In genomic region chr11:103994111-103994510, GRCh38 we compare ENCODE assay signal across 23 cellular contexts. TPM values are rescaled to one million over a fixed set of nuclear protein-coding genes. Genes with fewer than 3 reads are reported as not detected.
DNase-seq lines count a peak whose midpoint lies in the region; ATAC-seq, FAIRE-seq and TF ChIP-seq lines count a peak whose summit lies in the region.
"Had no signal": no experiment of that assay in that cellular context is flagged by ENCODE, and none has a peak within 500 bp of the region (broad histone marks: within the 10 kb centered on the region; RNA-seq: fewer than 3 reads in every experiment).

No MANE protein-coding gene starts in this region.

- 0 out of 4 replicates have a peak overlapping the region, but pooled peaks of 1 of the 2 experiments have one; percentile 8 for H3K27ac ChIP-seq in SK-N-SH (ENCODE audit: low read depth in 2 of 2, low read length in 1 of 2)
- H3K27ac ChIP-seq in pancreas, result no peak overlapping the region
- H3K27ac ChIP-seq: 22Rv1, C4-2B had no signal

- H3K36me3 ChIP-seq in SK-N-SH (replicated peaks in 1 of 2; ENCODE audit: control insufficient read depth in 1 of 2, insufficient read depth in 2 of 2, low read length in 1 of 2), result no peaks in the 10 kb centered on the region
- H3K36me3 ChIP-seq in pancreas, result peaks cover 0 to 10% (median 0%) of the 10 kb centered on the region in 3 donors

- no peaks in the 10 kb centered on the region for H4K20me1 ChIP-seq in SK-N-SH (ENCODE audit: insufficient read depth)

- no peaks in the 10 kb centered on the region for H3K27me3 ChIP-seq in SK-N-SH (ENCODE audit: insufficient read depth)
- H3K27me3 ChIP-seq in pancreas, result no peaks in the 10 kb centered on the region

- H3K36me3 Mint-ChIP-seq in brain, result no peaks in the 10 kb centered on the region
- H3K36me3 Mint-ChIP-seq in activated T-cell treated with anti-CD3 and anti-CD28 coated beads, Interleukin-2, amount 50 U/mL, for 72 hours (ENCODE audit: insufficient read depth in 2 of 2), result no peaks in the 10 kb centered on the region

- CTCF ChIA-PET in SK-N-SH (lab: Yijun Ruan, JAX), result no interaction called here

- TF ChIP-seq CTCF in SK-N-SH (IDR thresholded peaks at IDR 0.05) (no peak), brain (conservative IDR thresholded peaks at IDR 0.05) (no peak), pancreas (IDR thresholded peaks at IDR 0.05) (no peak)

- WGBS in SK-N-SH (ENCODE audit: low lambda C conversion rate), result 89% methylated on average over 1 of the region's 1 CpG
- 88 to 89% methylated on average over 1 of the region's 1 CpG for WGBS in pancreas, 2 donors

- peaks cover 4% of the 10 kb centered on the region for H3K27me3 Mint-ChIP-seq in brain
- no peaks in the 10 kb centered on the region for H3K27me3 Mint-ChIP-seq in activated T-cell treated with anti-CD3 and anti-CD28 coated beads, Interleukin-2, amount 50 U/mL, for 72 hours (ENCODE audit: low read depth)

- no peak for FAIRE-seq in pancreas (lab: Jason Lieb, UNC)
- FAIRE-seq: HepG2 had no signal

- H3K4me1 Mint-ChIP-seq in brain, result peaks cover 22% of the 10 kb centered on the region
- no peaks in the 10 kb centered on the region for H3K4me1 Mint-ChIP-seq in activated T-cell treated with anti-CD3 and anti-CD28 coated beads, Interleukin-2, amount 50 U/mL, for 72 hours (ENCODE audit: low read depth)

- H3K4me1 ChIP-seq in SK-N-SH (ENCODE audit: control insufficient read depth in 1 of 2, insufficient read depth in 2 of 2, low read depth in 1 of 2, low read length in 1 of 2), result no peaks in the 10 kb centered on the region; a peak in 1 of 4 replicates
- H3K4me1 ChIP-seq in pancreas, result no peaks in the 10 kb centered on the region

- no peaks in the 10 kb centered on the region for H3F3A ChIP-seq in SK-N-SH (replicated peaks; ENCODE audit: insufficient read depth)

- H2AFZ ChIP-seq in SK-N-SH (ENCODE audit: low read depth), result no peak overlapping the region

- H3K4me3 ChIP-seq in SK-N-SH (ENCODE audit: low read depth in 2 of 2, low read length in 1 of 2) (no peak overlapping the region), pancreas (no peak overlapping the region)

- no peak for TF ChIP-seq RAD21 in SK-N-SH (IDR thresholded peaks at IDR 0.05; ENCODE audit: low read length)

- ATAC-seq in SK-N-SH treated with all-trans-retinoic acid at 6 μM for 48 hours, result no peak; the same call in 1 of the 3 replicates
- peak; percentile 28 for ATAC-seq in sciatic nerve
- no peak for ATAC-seq in pancreas
- ATAC-seq in activated T-cell treated with anti-CD3 and anti-CD28 coated beads, Interleukin-2, amount 50 U/mL, for 72 hours (replicated peaks in 1 of 2), result no peak
- ATAC-seq: HepG2 had no signal

- H3K9me3 ChIP-seq in SK-N-SH, result no peaks in the 10 kb centered on the region
- no peaks in the 10 kb centered on the region for H3K9me3 ChIP-seq in pancreas

- no peak for TF ChIP-seq EP300 in SK-N-SH (IDR thresholded peaks at IDR 0.05; ENCODE audit: borderline replicate concordance in 1 of 2, low read depth in 1 of 2, low read length in 1 of 2)

- H3K27ac Mint-ChIP-seq in brain, result peak overlapping the region; percentile 11 to 76 (median 28)
- H3K27ac Mint-ChIP-seq in activated T-cell treated with anti-CD3 and anti-CD28 coated beads, Interleukin-2, amount 50 U/mL, for 72 hours, result no peak overlapping the region

- DNase-seq in SK-N-SH (no peak), NCI-H446 (lab: John Stamatoyannopoulos, UW) (peak; percentile 49 to 57), sciatic nerve (ENCODE audit: low spot score) (no peak), pancreas (no peak), glomerular visceral epithelial cell (ENCODE audit: extremely low spot score) (no peak)
- DNase-seq in activated T-cell treated with anti-CD3 and anti-CD28 coated beads, Interleukin-2, amount 50 U/mL, for 72 hours, result no peak
- DNase-seq: AML-193; GDM1; H7; KBM-7; NCI-H1092; NCI-H1436; NCI-H2029; NCI-H2227 treated with DMSO at 0.1 percent for 48 hours; NCI-H774; NK-92 treated with Interleukin-12 subunit alpha and Interleukin-12 subunit beta, amount 100 ng/mL, for 24 hours; SIG-M5 had no signal

- no peaks in the 10 kb centered on the region for H3K9me3 Mint-ChIP-seq in brain
- H3K9me3 Mint-ChIP-seq in activated T-cell treated with anti-CD3 and anti-CD28 coated beads, Interleukin-2, amount 50 U/mL, for 72 hours, result no peaks in the 10 kb centered on the region

- no peak overlapping the region for H3K4me2 ChIP-seq in SK-N-SH

- H3K4me3 Mint-ChIP-seq in brain, result peak overlapping the region in 1 of 5 experiments; percentile 40
- H3K4me3 Mint-ChIP-seq in activated T-cell treated with anti-CD3 and anti-CD28 coated beads, Interleukin-2, amount 50 U/mL, for 72 hours, result no peak overlapping the region

- H3K79me2 ChIP-seq in SK-N-SH (ENCODE audit: insufficient read depth), result no peaks in the 10 kb centered on the region

- H3K9ac ChIP-seq in SK-N-SH, result no peak overlapping the region

- POLR2A ChIA-PET in SK-N-SH (lab: Yijun Ruan, JAX), result no interaction called here

- no peaks in the 10 kb centered on the region for H3K9me2 ChIP-seq in SK-N-SH

- intact Hi-C loops in sciatic nerve (cut with DNase I), result no loop called here
- intact Hi-C loops in pancreas (cut with DNase I), result no loop called here

TF ChIP-seq in SK-N-SH, 30 proteins besides CTCF, POLR2A, EP300 and RAD21:
- TF ChIP-seq TCF12 (IDR thresholded peaks at IDR 0.05) (peak; percentile 70), NRF1 (IDR thresholded peaks at IDR 0.05; ENCODE audit: low read depth, low read length) (no peak), MXI1 (IDR thresholded peaks at IDR 0.05; ENCODE audit: low read depth, low read length) (no peak)
- TF ChIP-seq, protein P1, sequence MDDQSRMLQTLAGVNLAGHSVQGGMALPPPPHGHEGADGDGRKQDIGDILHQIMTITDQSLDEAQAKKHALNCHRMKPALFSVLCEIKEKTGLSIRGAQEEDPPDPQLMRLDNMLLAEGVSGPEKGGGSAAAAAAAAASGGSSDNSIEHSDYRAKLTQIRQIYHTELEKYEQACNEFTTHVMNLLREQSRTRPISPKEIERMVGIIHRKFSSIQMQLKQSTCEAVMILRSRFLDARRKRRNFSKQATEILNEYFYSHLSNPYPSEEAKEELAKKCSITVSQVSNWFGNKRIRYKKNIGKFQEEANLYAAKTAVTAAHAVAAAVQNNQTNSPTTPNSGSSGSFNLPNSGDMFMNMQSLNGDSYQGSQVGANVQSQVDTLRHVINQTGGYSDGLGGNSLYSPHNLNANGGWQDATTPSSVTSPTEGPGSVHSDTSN (IDR thresholded peaks at IDR 0.05), result peak; percentile 34; the same call in 1 of the 2 replicates

TF ChIP-seq in SK-N-SH treated with all-trans-retinoic acid at 6 μM for 48 hours, 23 proteins besides CTCF, POLR2A, EP300 and RAD21:
- TF ChIP-seq ESRRG (CRISPR knock-in tag; IDR thresholded peaks at IDR 0.05) (no peak), ZFP30 (CRISPR knock-in tag; IDR thresholded peaks at IDR 0.05) (no peak), ARNTL (CRISPR knock-in tag; IDR thresholded peaks at IDR 0.05; ENCODE audit: borderline replicate concordance, low read depth) (no peak), SNAI2 (CRISPR knock-in tag; IDR thresholded peaks at IDR 0.05) (no peak), ISL1 (CRISPR knock-in tag; IDR thresholded peaks at IDR 0.05) (no peak), RARB (CRISPR knock-in tag; IDR thresholded peaks at IDR 0.05) (no peak), BACH2 (CRISPR knock-in tag; IDR thresholded peaks at IDR 0.05; ENCODE audit: borderline replicate concordance) (no peak), PPARA (CRISPR knock-in tag; IDR thresholded peaks at IDR 0.05; ENCODE audit: borderline replicate concordance) (no peak), ZNF70 (CRISPR knock-in tag; IDR thresholded peaks at IDR 0.05) (no peak), TCF4 (CRISPR knock-in tag; IDR thresholded peaks at IDR 0.05; ENCODE audit: borderline replicate concordance) (no peak)

RNA-seq across cellular contexts. Expression of gene DDI1, which starts 42.3 kb away (rescaled TPM):
- polyA plus RNA-seq in SK-N-SH (2012; rRNA removed), result not detected in 2 replicates
- not detected in 2 replicates for polyA plus RNA-seq in SK-N-SH (2012; cell fraction: cytosol; rRNA removed)
- not detected in 2 replicates for polyA plus RNA-seq in SK-N-SH (2012; cell fraction: nucleus; rRNA removed)
- polyA plus RNA-seq in brain (ENCODE audit: insufficient read depth, low read depth, low replicate concordance), result not detected
- total RNA-seq in sciatic nerve, result not detected
- not detected for total RNA-seq in pancreas
- not detected for polyA plus RNA-seq in pancreas
- total RNA-seq in activated T-cell treated with anti-CD3 and anti-CD28 coated beads, Interleukin-2, amount 50 U/mL, for 72 hours, result not detected
- total RNA-seq: Daoy, H7, HepG2 had no signal
- polyA plus RNA-seq: HepG2 had no signal

Comparison
In these comparisons a context has a peak if more than half of its experiments do, and no peak if none do; other contexts are left out.
1. DNase-seq: peak in NCI-H446 (2 of 2); none in SK-N-SH (single experiment), sciatic nerve (single experiment), pancreas (0 of 6), activated T-cell treated with anti-CD3 and anti-CD28 coated beads, Interleukin-2, amount 50 U/mL, for 72 hours (0 of 2) and glomerular visceral epithelial cell (single experiment).